18 cellular contexts compared by ENCODE assay signal in the genomic region with DNA sequence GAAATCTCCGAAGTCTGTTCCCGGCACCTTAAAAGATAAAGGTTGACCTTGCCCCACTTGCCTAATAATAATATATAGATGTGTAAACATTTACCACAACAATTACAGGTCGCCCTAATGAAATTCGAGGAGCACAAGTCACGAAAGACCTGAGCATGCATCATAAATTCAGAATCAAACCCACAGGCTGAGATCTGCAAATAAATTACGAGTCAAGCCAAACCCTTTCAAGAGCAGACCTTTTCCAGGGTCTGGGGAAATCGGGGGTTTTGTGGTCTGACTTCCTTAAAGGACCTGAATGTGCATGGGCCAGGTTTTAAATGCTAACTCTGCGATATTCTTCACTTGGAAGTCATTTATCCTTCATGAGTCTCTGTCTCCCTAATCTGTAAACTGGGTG.
DNase-seq lines count a peak whose midpoint lies in the region; ATAC-seq, FAIRE-seq and TF ChIP-seq lines count a peak whose summit lies in the region.
"Had no signal": no experiment of that assay in that cellular context is flagged by ENCODE, and none has a peak within 500 bp of the region (broad histone marks: within the 10 kb centered on the region; RNA-seq: fewer than 3 reads in every experiment).

No MANE protein-coding gene starts in this region.

- H3K9me3 ChIP-seq in HepG2 (ENCODE audit: low read length) (no peaks in the 10 kb centered on the region), right lobe of liver (no peaks in the 10 kb centered on the region), K562 (replicated peaks; ENCODE audit: control insufficient read depth, insufficient read depth, low read depth, low read length) (no peaks in the 10 kb centered on the region), Caco-2 (no peaks in the 10 kb centered on the region), sigmoid colon (peaks cover 0 to 2% (median 0%) of the 10 kb centered on the region in 4 donors)
- H3K9me3 ChIP-seq: A549, HAP-1 had no signal

- no peaks in the 10 kb centered on the region for H3K36me3 ChIP-seq in HepG2 (replicated peaks in 1 of 2; ENCODE audit: control insufficient read depth in 1 of 2, insufficient read depth in 2 of 2, low read length in 2 of 2)
- no peaks in the 10 kb centered on the region for H3K36me3 ChIP-seq in right lobe of liver
- H3K36me3 ChIP-seq in K562 (ENCODE audit: control insufficient read depth, insufficient read depth, low read length) = no peaks in the 10 kb centered on the region
- H3K36me3 ChIP-seq in Caco-2 (ENCODE audit: control insufficient read depth, insufficient read depth, low read length) = no peaks in the 10 kb centered on the region
- no peaks in the 10 kb centered on the region for H3K36me3 ChIP-seq in sigmoid colon
- H3K36me3 ChIP-seq: HAP-1 had no signal

- in situ Hi-C loops in HepG2 (cut with HindIII; ENCODE audit: extremely low pct_ligation_motif_present, low pct_unique_long_range_greater_than_20kb) = no loop called here
- in situ Hi-C loops in K562 (cut with MboI) = no loop called here

- intact Hi-C loops in HepG2 (cut with micrococcal nuclease; ENCODE audit: unreplicated experiment) = no loop called here
- intact Hi-C loops in right lobe of liver (cut with DNase I) = no loop called here
- intact Hi-C loops in K562 (cut with micrococcal nuclease) = no loop called here
- intact Hi-C loops in Caco-2 (cut with micrococcal nuclease; ENCODE audit: unreplicated experiment) = no loop called here
- intact Hi-C loops in sigmoid colon (cut with DNase I) = no loop called here

- no peak overlapping the region for H3K4me3 Mint-ChIP-seq in Caco-2 (ENCODE audit: unreplicated experiment)
- H3K4me3 Mint-ChIP-seq: CD4-positive, alpha-beta T cell had no signal

- H3K4me2 ChIP-seq in HepG2 (ENCODE audit: low read depth, low read length) (no peak overlapping the region), K562 (ENCODE audit: insufficient read depth, low read length) (no peak overlapping the region)
- H3K4me2 ChIP-seq: A549 had no signal

- peaks cover 24% of the 10 kb centered on the region for H3K27me3 Mint-ChIP-seq in Caco-2 (ENCODE audit: insufficient read depth, unreplicated experiment)
- H3K27me3 Mint-ChIP-seq: CD4-positive, alpha-beta T cell had no signal

- H3K79me2 ChIP-seq in HepG2 (ENCODE audit: insufficient read depth, low read length) (no peaks in the 10 kb centered on the region), K562 (ENCODE audit: control insufficient read depth, insufficient read depth, low read length) (no peaks in the 10 kb centered on the region)

- H3K9ac ChIP-seq in HepG2 (ENCODE audit: insufficient read depth, low read depth, low read length) (no peak overlapping the region), K562 (ENCODE audit: insufficient read depth in 1 of 2, low read depth in 2 of 2, low read length in 2 of 2) (no peak overlapping the region)

- FAIRE-seq in HepG2 (lab: Jason Lieb, UNC) (no peak), K562 (lab: Jason Lieb, UNC) (no peak)
- FAIRE-seq: G401.6, GM12891, GM19239 had no signal

- no peak overlapping the region for H3K4me3 ChIP-seq in HepG2 (replicated peaks in 1 of 3; ENCODE audit: insufficient read depth in 1 of 3, low read depth in 2 of 3, low read length in 3 of 3)
- H3K4me3 ChIP-seq in right lobe of liver = no peak overlapping the region
- no peak overlapping the region for H3K4me3 ChIP-seq in K562
- H3K4me3 ChIP-seq in Caco-2 (ENCODE audit: low read depth, low read length) = no peak overlapping the region
- no peak overlapping the region for H3K4me3 ChIP-seq in sigmoid colon
- H3K4me3 ChIP-seq: A549, HAP-1 had no signal

- no TSS peak for BruUV-seq in HepG2 (replicated peaks; lab: Mats Ljungman, UMichigan)
- BruUV-seq in K562 (replicated peaks; lab: Mats Ljungman, UMichigan) = no TSS peak
- BruUV-seq in Caco-2 (replicated peaks; lab: Mats Ljungman, UMichigan) = no TSS peak

- no peak overlapping the region for H3K27ac Mint-ChIP-seq in Caco-2 (ENCODE audit: unreplicated experiment)
- H3K27ac Mint-ChIP-seq: CD4-positive, alpha-beta T cell had no signal

- ATAC-seq in HepG2 = no peak
- ATAC-seq in right lobe of liver = no peak
- no peak for ATAC-seq in K562
- ATAC-seq: A549 had no signal

- TF ChIP-seq RAD21 in HepG2 (CRISPR knock-in tag; IDR thresholded peaks at IDR 0.05) (no peak), K562 (CRISPR knock-in tag; conservative IDR thresholded peaks at IDR 0.05 in 1 of 2, IDR thresholded peaks at IDR 0.05 in 1 of 2) (no peak)

- TF ChIP-seq POLR2A in HepG2 (IDR thresholded peaks at IDR 0.05; ENCODE audit: insufficient read depth in 1 of 2, low read depth in 2 of 2, low read length in 2 of 2) = no peak
- no peak for TF ChIP-seq POLR2A in right lobe of liver (IDR thresholded peaks at IDR 0.05)
- no peak for TF ChIP-seq POLR2A in K562 (conservative IDR thresholded peaks at IDR 0.05)
- no peak for TF ChIP-seq POLR2A in sigmoid colon (IDR thresholded peaks at IDR 0.05)

- POLR2A ChIA-PET in HepG2 (lab: Yijun Ruan, JAX) = no interaction called here
- POLR2A ChIA-PET in K562 (lab: Yijun Ruan, JAX) = no interaction called here
- POLR2A ChIA-PET in Caco-2 (lab: Charles Lee) = no interaction called here

- TF ChIP-seq EP300 in HepG2 (IDR thresholded peaks at IDR 0.05; ENCODE audit: low read depth in 2 of 2, low read length in 2 of 2) (no peak), HepG2 (CRISPR knock-in tag; IDR thresholded peaks at IDR 0.05; ENCODE audit: borderline replicate concordance) (no peak), K562 (IDR thresholded peaks at IDR 0.05; ENCODE audit: low read length) (no peak), sigmoid colon (IDR thresholded peaks at IDR 0.05) (no peak)

- H3K9me3 Mint-ChIP-seq in Caco-2 (ENCODE audit: unreplicated experiment) = no peaks in the 10 kb centered on the region
- H3K9me3 Mint-ChIP-seq: CD4-positive, alpha-beta T cell had no signal

- WGBS in HepG2 (ENCODE audit: low lambda C conversion rate) = 15% methylated on average over 8 of the region's 8 CpGs
- 55% methylated on average over 8 of the region's 8 CpGs for WGBS in right lobe of liver (ENCODE audit: insufficient coverage, low coverage, low lambda C conversion rate, missing lambda C conversion rate)
- WGBS in K562 (ENCODE audit: insufficient coverage, low coverage, missing lambda C conversion rate) = 1% methylated on average over 8 of the region's 8 CpGs
- WGBS in sigmoid colon, 2 donors = 46 to 62% methylated on average over 8 of the region's 8 CpGs

- CTCF ChIA-PET in HepG2 (lab: Yijun Ruan, JAX; ENCODE audit: low intra/inter-chr PET ratio, low total read pairs) (no interaction called here), K562 (lab: Yijun Ruan, JAX; ENCODE audit: low intra/inter-chr PET ratio) (no interaction called here), Caco-2 (lab: Charles Lee) (no interaction called here)

- no peaks in the 10 kb centered on the region for H3K4me1 Mint-ChIP-seq in Caco-2 (ENCODE audit: low read depth, unreplicated experiment)

- 0 out of 5 replicates have a peak, but pooled peaks cover 0 to 5% of the 10 kb centered on the region in 2 experiments for H3K27me3 ChIP-seq in HepG2 (ENCODE audit: control insufficient read depth in 1 of 2, insufficient read depth in 2 of 2, low read length in 2 of 2)
- H3K27me3 ChIP-seq in right lobe of liver = no peaks in the 10 kb centered on the region
- no peaks in the 10 kb centered on the region for H3K27me3 ChIP-seq in K562 (ENCODE audit: control insufficient read depth in 2 of 2, insufficient read depth in 2 of 2, low read length in 2 of 2)
- no peaks in the 10 kb centered on the region for H3K27me3 ChIP-seq in Caco-2 (replicated peaks; ENCODE audit: control insufficient read depth, insufficient read depth, low read length)
- no peaks in the 10 kb centered on the region for H3K27me3 ChIP-seq in sigmoid colon

- H3K4me1 ChIP-seq in HepG2 (ENCODE audit: insufficient read depth, low read length) (no peaks in the 10 kb centered on the region), right lobe of liver (peaks cover 0 to 5% (median under 1%) of the 10 kb centered on the region in 4 donors), K562 (replicated peaks in 1 of 2; ENCODE audit: control insufficient read depth in 2 of 2, insufficient read depth in 2 of 2, low read length in 2 of 2) (no peaks in the 10 kb centered on the region), Caco-2 (no peaks in the 10 kb centered on the region), sigmoid colon (no peaks in the 10 kb centered on the region)
- H3K4me1 ChIP-seq: A549, HAP-1 had no signal

- H3K27ac ChIP-seq in HepG2 (ENCODE audit: extremely low read length, insufficient read depth, low read length) (no peak overlapping the region), right lobe of liver (no peak overlapping the region), K562 (ENCODE audit: extremely low read depth, low read depth, low read length) (no peak overlapping the region), sigmoid colon (no peak overlapping the region)
- H3K27ac ChIP-seq: 22Rv1, A549, C4-2B had no signal

- H3K36me3 Mint-ChIP-seq in Caco-2 (ENCODE audit: insufficient read depth, unreplicated experiment) = no peaks in the 10 kb centered on the region

- no peaks in the 10 kb centered on the region for H3K9me1 ChIP-seq in K562 (ENCODE audit: control insufficient read depth, insufficient read depth, low read length)

- no peak for TF ChIP-seq CTCF in HepG2 (CRISPR knock-in tag; IDR thresholded peaks at IDR 0.05)
- TF ChIP-seq CTCF in right lobe of liver (IDR thresholded peaks at IDR 0.05) = no peak
- no peak for TF ChIP-seq CTCF in K562 (IDR thresholded peaks at IDR 0.05 in 2 of 3, conservative IDR thresholded peaks at IDR 0.05 in 1 of 3; ENCODE audit: insufficient read depth in 2 of 3, low read depth in 1 of 3, low read length in 3 of 3)
- TF ChIP-seq CTCF in Caco-2 (IDR thresholded peaks at IDR 0.05; ENCODE audit: insufficient read depth in 1 of 2, low read depth in 1 of 2, low read length in 1 of 2, severe bottlenecking in 1 of 2, unreplicated experiment in 1 of 2) = no peak
- TF ChIP-seq CTCF in sigmoid colon (IDR thresholded peaks at IDR 0.05) = no peak

- peak; percentile 13 for DNase-seq in NCI-H2107 treated with DMSO at 0.1 percent for 48 hours (lab: John Stamatoyannopoulos, UW; ENCODE audit: unreplicated experiment)
- no peak for DNase-seq in NCI-H2107 (lab: John Stamatoyannopoulos, UW)
- DNase-seq in HepG2 (ENCODE audit: low spot score) = no peak
- DNase-seq in right lobe of liver = no peak
- no peak for DNase-seq in K562 (ENCODE audit: extremely low read depth in 1 of 4, low spot score in 3 of 4)
- no peak for DNase-seq in Caco-2
- no peak for DNase-seq in NCI-H1105 (lab: John Stamatoyannopoulos, UW)
- no peak for DNase-seq in sigmoid colon
- DNase-seq: AML-193; Calu3; CD4-positive, alpha-beta T cell had no signal

- no peak overlapping the region for H2AFZ ChIP-seq in HepG2 (ENCODE audit: low read length)
- H2AFZ ChIP-seq in K562 (ENCODE audit: low read depth, low read length) = no peak overlapping the region

- H4K20me1 ChIP-seq in HepG2 (ENCODE audit: insufficient read depth, low read length) (no peaks in the 10 kb centered on the region), K562 (replicated peaks; ENCODE audit: control insufficient read depth, insufficient read depth, low read length) (no peaks in the 10 kb centered on the region)

TF ChIP-seq in HepG2, 621 proteins besides CTCF, POLR2A, EP300 and RAD21 (continues in another document):
- TF ChIP-seq MED8 (CRISPR knock-in tag; IDR thresholded peaks at IDR 0.05; ENCODE audit: insufficient replicate concordance) = no peak

TF ChIP-seq in K562, 482 proteins besides CTCF, POLR2A, EP300 and RAD21:
- TF ChIP-seq ZKSCAN3 (CRISPR knock-in tag; IDR thresholded peaks at IDR 0.05) (no peak), ZNF316 (IDR thresholded peaks at IDR 0.05) (0 out of 2 replicates have a peak, but pooled peaks have one; percentile 7)
